9 cellular contexts compared by ENCODE assay signal in the genomic region with DNA sequence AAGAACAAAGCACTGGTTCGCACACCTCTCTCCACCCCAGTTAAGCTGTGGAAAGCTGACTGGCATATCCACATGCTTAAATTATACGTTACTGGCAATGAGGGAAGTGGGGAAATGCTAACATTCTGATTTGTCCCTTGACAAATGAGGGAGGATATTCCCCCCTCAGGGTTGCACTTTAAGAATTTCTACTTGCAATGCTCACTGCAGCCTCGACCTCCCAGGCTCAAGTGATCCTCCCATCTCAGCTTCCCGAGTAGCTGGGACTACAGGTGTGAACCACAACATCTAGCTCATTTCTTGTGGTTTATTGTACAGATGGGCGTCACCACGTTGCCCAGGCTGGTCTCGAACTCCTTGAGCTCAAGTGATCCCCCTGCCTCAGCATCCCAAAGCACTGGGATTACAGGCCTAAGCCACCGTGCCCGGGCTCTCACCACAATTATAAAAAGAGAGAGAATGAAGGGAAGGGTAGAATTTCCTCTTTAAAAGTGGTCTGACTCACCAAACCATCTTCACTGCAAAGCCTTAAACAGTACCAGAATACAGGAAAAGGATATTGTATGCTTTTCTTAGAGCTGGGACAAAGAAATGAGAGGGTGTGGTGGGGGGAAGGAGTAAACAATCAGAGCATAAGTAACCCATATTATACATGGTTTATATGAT. TPM values are rescaled to one million over a fixed set of nuclear protein-coding genes. Genes with fewer than 3 reads are reported as not detected.
DNase-seq lines count a peak whose midpoint lies in the region; ATAC-seq and TF ChIP-seq lines count a peak whose summit lies in the region.
"Had no signal": no experiment of that assay in that cellular context is flagged by ENCODE, and none has a peak within 500 bp of the region (broad histone marks: within the 10 kb centered on the region; RNA-seq: fewer than 3 reads in every experiment).

No MANE protein-coding gene starts in this region.

- no peaks in the 10 kb centered on the region for H3K9me3 Mint-ChIP-seq in activated T-helper 1 cell treated with anti-CD3 and anti-CD28 coated beads, Interleukin-12 subunit alpha, Interleukin-12 subunit beta, Interleukin-2, Interleukin-4 antibody, amounts not matched to agents 30 ng/mL and 10 ng/mL and 1 ng/mL, durations not matched to agents 14 hours and 24 hours and 36 hours

- no peaks in the 10 kb centered on the region for H3K27me3 Mint-ChIP-seq in activated T-helper 1 cell treated with anti-CD3 and anti-CD28 coated beads, Interleukin-12 subunit alpha, Interleukin-12 subunit beta, Interleukin-2, Interleukin-4 antibody, amounts not matched to agents 30 ng/mL and 10 ng/mL and 1 ng/mL, durations not matched to agents 14 hours and 24 hours and 36 hours (ENCODE audit: insufficient read depth)

- H3K36me3 ChIP-seq in lower lobe of right lung = no peaks in the 10 kb centered on the region

- DNase-seq in AG08395 (ENCODE audit: low spot score) (peak; percentile 48), lower lobe of right lung (no peak), T1000 (lab: John Stamatoyannopoulos, UW) (no peak), DMS153 treated with DMSO at 0.1 percent for 48 hours (lab: John Stamatoyannopoulos, UW; ENCODE audit: unreplicated experiment) (no peak), Ammon's horn (ENCODE audit: low spot score) (no peak)
- peak; percentile 75 for DNase-seq in Jurkat, Clone E6-1 (ENCODE audit: low read depth, low spot score)
- peak; percentile 27 for DNase-seq in activated T-helper 1 cell treated with anti-CD3 and anti-CD28 coated beads, Interleukin-12 subunit alpha, Interleukin-12 subunit beta, Interleukin-2, Interleukin-4 antibody, amounts not matched to agents 30 ng/mL and 10 ng/mL and 1 ng/mL, durations not matched to agents 14 hours and 24 hours and 36 hours (ENCODE audit: low spot score)
- no peak for DNase-seq in stimulated activated naive CD4-positive, alpha-beta T cell treated with Interleukin-2 at 50 U/mL for 16 hours (lab: John Stamatoyannopoulos, UW)
- DNase-seq: midbrain had no signal

- H3K36me3 Mint-ChIP-seq in activated T-helper 1 cell treated with anti-CD3 and anti-CD28 coated beads, Interleukin-12 subunit alpha, Interleukin-12 subunit beta, Interleukin-2, Interleukin-4 antibody, amounts not matched to agents 30 ng/mL and 10 ng/mL and 1 ng/mL, durations not matched to agents 14 hours and 24 hours and 36 hours (ENCODE audit: low read depth) = peaks cover 16% of the 10 kb centered on the region

- H3K27me3 ChIP-seq in lower lobe of right lung (ENCODE audit: low read depth) = no peaks in the 10 kb centered on the region

- no peaks in the 10 kb centered on the region for H3K9me3 ChIP-seq in lower lobe of right lung

- peaks cover 82% of the 10 kb centered on the region for H3K4me1 Mint-ChIP-seq in activated T-helper 1 cell treated with anti-CD3 and anti-CD28 coated beads, Interleukin-12 subunit alpha, Interleukin-12 subunit beta, Interleukin-2, Interleukin-4 antibody, amounts not matched to agents 30 ng/mL and 10 ng/mL and 1 ng/mL, durations not matched to agents 14 hours and 24 hours and 36 hours (ENCODE audit: low read depth)

- no peak for TF ChIP-seq CTCF in lower lobe of right lung (IDR thresholded peaks at IDR 0.05)

- H3K4me3 ChIP-seq in Jurkat, Clone E6-1 (ENCODE audit: low read length) = no peak overlapping the region
- H3K4me3 ChIP-seq in lower lobe of right lung = no peak overlapping the region

- peak overlapping the region; percentile 82 for H3K27ac Mint-ChIP-seq in activated T-helper 1 cell treated with anti-CD3 and anti-CD28 coated beads, Interleukin-12 subunit alpha, Interleukin-12 subunit beta, Interleukin-2, Interleukin-4 antibody, amounts not matched to agents 30 ng/mL and 10 ng/mL and 1 ng/mL, durations not matched to agents 14 hours and 24 hours and 36 hours

- peak in 1 of 2 donors; percentile 2 for ATAC-seq in lower lobe of right lung

- H3K4me3 Mint-ChIP-seq in activated T-helper 1 cell treated with anti-CD3 and anti-CD28 coated beads, Interleukin-12 subunit alpha, Interleukin-12 subunit beta, Interleukin-2, Interleukin-4 antibody, amounts not matched to agents 30 ng/mL and 10 ng/mL and 1 ng/mL, durations not matched to agents 14 hours and 24 hours and 36 hours = peak overlapping the region; percentile 76

- peaks cover 94% of the 10 kb centered on the region for H3K4me1 ChIP-seq in lower lobe of right lung

- intact Hi-C loops in activated T-helper 1 cell treated with anti-CD3 and anti-CD28 coated beads, Interleukin-12 subunit alpha, Interleukin-12 subunit beta, Interleukin-2, Interleukin-4 antibody, amounts not matched to agents 30 ng/mL and 10 ng/mL and 1 ng/mL, durations not matched to agents 14 hours and 24 hours and 36 hours (cut with micrococcal nuclease) = loop anchor here (1.0 to 2.0 kb wide), 2 partner anchors 15 to 33 kb away; no protein-coding TSS in a partner anchor
- intact Hi-C loops in lower lobe of right lung (cut with DNase I) = no loop called here

- peak overlapping the region; percentile 7 for H3K27ac ChIP-seq in lower lobe of right lung

RNA-seq across cellular contexts. Expression of a gene that starts 38.9 kb away (rescaled TPM):
- polyA plus RNA-seq in Jurkat, Clone E6-1 (2012; ENCODE audit: insufficient read depth, insufficient read length) = 41.7 TPM
- total RNA-seq in activated T-helper 1 cell treated with anti-CD3 and anti-CD28 coated beads, Interleukin-12 subunit alpha, Interleukin-12 subunit beta, Interleukin-2, Interleukin-4 antibody, amounts not matched to agents 30 ng/mL and 10 ng/mL and 1 ng/mL, durations not matched to agents 14 hours and 24 hours and 36 hours = 96.7 and 99.4 TPM in 2 replicates
- 78.5 TPM for total RNA-seq in lower lobe of right lung

Comparison
In these comparisons a context has a peak if more than half of its experiments do, and no peak if none do; other contexts are left out.
1. DNase-seq: peak in AG08395 (single experiment), Jurkat, Clone E6-1 (single experiment) and activated T-helper 1 cell treated with anti-CD3 and anti-CD28 coated beads, Interleukin-12 subunit alpha, Interleukin-12 subunit beta, Interleukin-2, Interleukin-4 antibody, amounts not matched to agents 30 ng/mL and 10 ng/mL and 1 ng/mL, durations not matched to agents 14 hours and 24 hours and 36 hours (single experiment); none in lower lobe of right lung (single experiment), T1000 (single experiment), DMS153 treated with DMSO at 0.1 percent for 48 hours (single experiment), Ammon's horn (single experiment) and stimulated activated naive CD4-positive, alpha-beta T cell treated with Interleukin-2 at 50 U/mL for 16 hours (single experiment).